In genomic region chr5:59682542-59682941, GRCh38 we compare ENCODE assay signal across 9 cellular contexts.
"Had no signal": no experiment of that assay in that cellular context is flagged by ENCODE, and none has a peak within 500 bp of the region (broad histone marks: within the 10 kb centered on the region; RNA-seq: fewer than 3 reads in every experiment).

No MANE protein-coding gene starts in this region.

- H3K36me3 ChIP-seq: HAP-1 had no signal

- H3K27me3 Mint-ChIP-seq: IgD-negative memory B cell had no signal

- H3K4me3 Mint-ChIP-seq: HFFc6, IgD-negative memory B cell had no signal

- H3K27ac ChIP-seq: GM23248, HL-60 had no signal

- H3K27ac Mint-ChIP-seq: HFFc6 had no signal

- DNase-seq: GM23248, GOT3, H7, HFFc6 had no signal

- FAIRE-seq: HepG2 had no signal

- ATAC-seq: HCT116, HepG2 had no signal

- H3K4me3 ChIP-seq: GM23248, HAP-1 had no signal

- H2AFZ ChIP-seq: GM23248 had no signal

- H3K9me3 ChIP-seq: HAP-1 had no signal

- H3K4me1 ChIP-seq: HAP-1 had no signal

- H3K9ac ChIP-seq: GM23248 had no signal

- H3K9me3 Mint-ChIP-seq: HFFc6, IgD-negative memory B cell had no signal
